Comparison of ENCODE assay signal across 1 cellular context in genomic region chr11:72102162-72102561, GRCh38.
TF ChIP-seq lines count a peak whose summit lies in the region.

No MANE protein-coding gene starts in this region.

TF ChIP-seq in GM12878, 131 proteins besides CTCF, POLR2A, EP300 and RAD21:
- TF ChIP-seq SPI1 (IDR thresholded peaks at IDR 0.05; ENCODE audit: borderline replicate concordance, insufficient read depth, low read depth, low read length), result peak; percentile 64
- TF ChIP-seq POLR2AphosphoS2 (IDR thresholded peaks at IDR 0.05; ENCODE audit: low read depth, low read length), result 0 out of 2 replicates have a peak, but pooled peaks have one; percentile 11
- no peak for TF ChIP-seq JUND (IDR thresholded peaks at IDR 0.05; ENCODE audit: low read depth, low read length)
- TF ChIP-seq CREM (IDR thresholded peaks at IDR 0.05; ENCODE audit: low read depth), result no peak
- no peak for TF ChIP-seq CBX3 (IDR thresholded peaks at IDR 0.05; ENCODE audit: borderline replicate concordance, low read depth)
- no peak for TF ChIP-seq ETV6 (conservative IDR thresholded peaks at IDR 0.05 in 1 of 2, IDR thresholded peaks at IDR 0.05 in 1 of 2; ENCODE audit: borderline replicate concordance in 1 of 2, low read depth in 1 of 2)
- peak; percentile 37; the same call in 1 of the 2 replicates for TF ChIP-seq E2F4 (IDR thresholded peaks at IDR 0.05; ENCODE audit: low read depth, low read length)
- TF ChIP-seq IKZF2 (IDR thresholded peaks at IDR 0.05), result 0 out of 4 replicates have a peak, but pooled peaks of 1 of the 2 experiments have one; percentile 0
- TF ChIP-seq USF2 (IDR thresholded peaks at IDR 0.05; ENCODE audit: borderline replicate concordance, low read depth, low read length), result no peak
